Comparison of ENCODE assay signal across 22 cellular contexts in the genomic region with DNA sequence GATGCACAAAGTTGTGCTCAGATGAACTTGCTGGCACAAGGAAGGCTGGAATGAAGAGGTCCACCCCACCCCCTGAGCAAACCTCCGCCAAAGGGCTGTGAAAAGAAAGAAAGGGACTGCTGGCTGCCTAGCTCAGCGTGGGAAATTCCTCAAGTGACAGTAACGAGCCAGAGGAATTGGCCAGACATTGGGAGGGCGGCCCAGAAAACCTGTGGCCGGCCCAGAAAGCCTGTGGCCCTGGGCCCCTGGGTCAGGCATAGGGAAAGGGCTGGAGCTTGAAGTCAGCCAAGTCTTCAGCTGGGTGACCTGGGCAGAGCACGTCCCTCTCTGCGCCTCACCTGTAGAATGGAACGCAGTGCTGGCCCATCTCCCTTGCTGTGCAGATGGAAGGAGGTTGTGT. TPM values are rescaled to one million over a fixed set of nuclear protein-coding genes. Genes with fewer than 3 reads are reported as not detected.
DNase-seq lines count a peak whose midpoint lies in the region; ATAC-seq and TF ChIP-seq lines count a peak whose summit lies in the region.
"Had no signal": no experiment of that assay in that cellular context is flagged by ENCODE, and none has a peak within 500 bp of the region (broad histone marks: within the 10 kb centered on the region; RNA-seq: fewer than 3 reads in every experiment).

No MANE protein-coding gene starts in this region.

- no peaks in the 10 kb centered on the region for H3K9me3 Mint-ChIP-seq in osteocyte (ENCODE audit: unreplicated experiment)
- H3K9me3 Mint-ChIP-seq: H9, HFFc6 had no signal

- H3K4me3 ChIP-seq in body of pancreas = no peak overlapping the region
- no peak overlapping the region for H3K4me3 ChIP-seq in stomach
- H3K4me3 ChIP-seq: MG63 had no signal

- peak; percentile 40 for ATAC-seq in body of pancreas
- ATAC-seq in GM19035 (IDR thresholded peaks at IDR 0.05; ENCODE audit: unreplicated experiment) = no peak
- no peak for ATAC-seq in GM21423 (IDR thresholded peaks at IDR 0.05; ENCODE audit: unreplicated experiment)
- ATAC-seq: Panc1 had no signal

- WGBS in body of pancreas, 2 donors = 39 to 69% methylated on average over 8 of the region's 8 CpGs
- 60 to 81% (median 70%) methylated on average over 3 to 8 of the region's 8 CpGs for WGBS in stomach, 5 donors

- no peak for TF ChIP-seq POLR2A in body of pancreas (IDR thresholded peaks at IDR 0.05)
- TF ChIP-seq POLR2A in stomach (IDR thresholded peaks at IDR 0.05) = no peak

- H3K4me1 Mint-ChIP-seq in osteocyte (ENCODE audit: unreplicated experiment) = no peaks in the 10 kb centered on the region
- H3K4me1 Mint-ChIP-seq: B cell, CD14-positive monocyte had no signal

- H3K9me3 ChIP-seq in body of pancreas (no peaks in the 10 kb centered on the region), stomach (no peaks in the 10 kb centered on the region)
- H3K9me3 ChIP-seq: MG63 had no signal

- H3K27ac ChIP-seq in body of pancreas = no peak overlapping the region
- H3K27ac ChIP-seq in stomach = no peak overlapping the region

- H3K27me3 ChIP-seq in body of pancreas = no peaks in the 10 kb centered on the region
- H3K27me3 ChIP-seq in stomach = no peaks in the 10 kb centered on the region
- H3K27me3 ChIP-seq: MG63 had no signal

- TF ChIP-seq CTCF in body of pancreas (IDR thresholded peaks at IDR 0.05) (no peak), osteocyte (IDR thresholded peaks at IDR 0.05) (no peak), stomach (IDR thresholded peaks at IDR 0.05) (no peak)

- H3K27me3 Mint-ChIP-seq in osteocyte (ENCODE audit: unreplicated experiment) = peaks cover 31% of the 10 kb centered on the region

- intact Hi-C loops in body of pancreas (cut with DNase I) (no loop called here), stomach (cut with DNase I; ENCODE audit: low total_unique reads) (no loop called here)

- no peak overlapping the region for H3K4me3 Mint-ChIP-seq in osteocyte (ENCODE audit: unreplicated experiment)
- H3K4me3 Mint-ChIP-seq: B cell, CD14-positive monocyte, H9, HFFc6 had no signal

- DNase-seq in ELF-1 (ENCODE audit: low read depth, low spot score) (peak; percentile 26), body of pancreas (peak in 1 of 4 donors; percentile 16), mesenteric fat pad (ENCODE audit: low spot score) (peak; percentile 81), osteocyte (ENCODE audit: extremely low spot score, unreplicated experiment) (peak; percentile 65), stomach (no peak)
- DNase-seq in stimulated activated CD4-positive, alpha-beta T cell treated with anti-CD3 and anti-CD28 coated beads, Interleukin-15, amount 100 ng/mL, for 24 hours = no peak
- DNase-seq: DMS53, GF-D8, H9, HFFc6, Kasumi-1, MG63, NCI-H1417 treated with DMSO at 0.1 percent for 48 hours, NCI-H187 treated with DMSO at 0.1 percent for 48 hours, NCI-H2107, NCI-H510A, SIG-M5 had no signal

- no peaks in the 10 kb centered on the region for H3K36me3 Mint-ChIP-seq in osteocyte (ENCODE audit: unreplicated experiment)
- H3K36me3 Mint-ChIP-seq: CD14-positive monocyte had no signal

- no peak for TF ChIP-seq EP300 in stomach (IDR thresholded peaks at IDR 0.05)

- H3K36me3 ChIP-seq in body of pancreas (replicated peaks in 1 of 2; ENCODE audit: insufficient read depth in 1 of 2, low read depth in 2 of 2) (no peaks in the 10 kb centered on the region), stomach (no peaks in the 10 kb centered on the region)
- H3K36me3 ChIP-seq: MG63 had no signal

- H3K4me1 ChIP-seq in body of pancreas (no peaks in the 10 kb centered on the region), stomach (no peaks in the 10 kb centered on the region)

- H3K27ac Mint-ChIP-seq in osteocyte (ENCODE audit: unreplicated experiment) = no peak overlapping the region
- H3K27ac Mint-ChIP-seq: B cell, CD14-positive monocyte, H9, HFFc6 had no signal

RNA-seq across cellular contexts. Expression of gene CTBP2, which starts 30.6 kb away (rescaled TPM):
- total RNA-seq in body of pancreas (10 to 100 TPM; 32.0 to 49.0 TPM), mesenteric fat pad (56.5 TPM), osteocyte (125 and 127 TPM in 2 replicates), stomach (100 to 1,000 TPM in 2 of 5 donors, 10 to 100 TPM in 3; 58.6 to 169 (median 80.5) TPM)
- 10 to 100 TPM; 21.3 to 41.2 (median 34.6) TPM for polyA plus RNA-seq in stomach

Comparison
In these comparisons a context has a peak if more than half of its experiments do, and no peak if none do; other contexts are left out.
1. DNase-seq: peak in ELF-1 (single experiment), mesenteric fat pad (single experiment) and osteocyte (single experiment); none in stomach (single experiment) and stimulated activated CD4-positive, alpha-beta T cell treated with anti-CD3 and anti-CD28 coated beads, Interleukin-15, amount 100 ng/mL, for 24 hours (single experiment).